ENCODE assay signal across 11 cellular contexts in genomic region chr16:57374925-57375465, GRCh38. TPM values are rescaled to one million over a fixed set of nuclear protein-coding genes. Genes with fewer than 3 reads are reported as not detected.
"Had no signal": no experiment of that assay in that cellular context is flagged by ENCODE, and none has a peak within 500 bp of the region (broad histone marks: within the 10 kb centered on the region; RNA-seq: fewer than 3 reads in every experiment).

No MANE protein-coding gene starts in this region.

RNA-seq across cellular contexts. Expression of gene CX3CL1, which starts 2.7 kb away (rescaled TPM):
- total RNA-seq: activated CD4-positive, alpha-beta memory T cell treated with anti-CD3 and anti-CD28 coated beads, Interleukin-2, amount 10 ng/mL, durations not matched to agents 7 days and 5 days; activated CD4-positive, alpha-beta T cell treated with anti-CD3 and anti-CD28 coated beads for 36 hours; activated naive CD4-positive, alpha-beta T cell treated with anti-CD3 and anti-CD28 coated beads for 36 hours; activated T-helper 17 cell treated with anti-CD3 and anti-CD28 coated beads, Interleukin-2, amount 50 U/mL, for 72 hours; LHCN-M2; PC-3; T-helper 1 cell treated with Interleukin-12 subunit alpha and Interleukin-12 subunit beta and Interleukin-4 antibody, amounts not matched to agents 30 ng/mL and 1 ng/mL, for 36 hours had no signal
- polyA plus RNA-seq: IgD-negative memory B cell had no signal

RNA-seq across cellular contexts. Expression of gene CCL22, which starts 16.4 kb away (rescaled TPM):
- total RNA-seq: LHCN-M2, M059J, PC-3, SJSA1 had no signal

RNA-seq across cellular contexts. Expression of gene CCL17, which starts 29.6 kb away (rescaled TPM):
- total RNA-seq: activated CD4-positive, alpha-beta memory T cell treated with anti-CD3 and anti-CD28 coated beads, Interleukin-2, amount 10 ng/mL, durations not matched to agents 7 days and 5 days; activated naive CD4-positive, alpha-beta T cell treated with anti-CD3 and anti-CD28 coated beads for 36 hours; LHCN-M2; M059J; PC-3; SJSA1 had no signal
- polyA plus RNA-seq: adipose tissue, IgD-negative memory B cell had no signal
